Comparison of ENCODE assay signal across 1 cellular context in the genomic region with DNA sequence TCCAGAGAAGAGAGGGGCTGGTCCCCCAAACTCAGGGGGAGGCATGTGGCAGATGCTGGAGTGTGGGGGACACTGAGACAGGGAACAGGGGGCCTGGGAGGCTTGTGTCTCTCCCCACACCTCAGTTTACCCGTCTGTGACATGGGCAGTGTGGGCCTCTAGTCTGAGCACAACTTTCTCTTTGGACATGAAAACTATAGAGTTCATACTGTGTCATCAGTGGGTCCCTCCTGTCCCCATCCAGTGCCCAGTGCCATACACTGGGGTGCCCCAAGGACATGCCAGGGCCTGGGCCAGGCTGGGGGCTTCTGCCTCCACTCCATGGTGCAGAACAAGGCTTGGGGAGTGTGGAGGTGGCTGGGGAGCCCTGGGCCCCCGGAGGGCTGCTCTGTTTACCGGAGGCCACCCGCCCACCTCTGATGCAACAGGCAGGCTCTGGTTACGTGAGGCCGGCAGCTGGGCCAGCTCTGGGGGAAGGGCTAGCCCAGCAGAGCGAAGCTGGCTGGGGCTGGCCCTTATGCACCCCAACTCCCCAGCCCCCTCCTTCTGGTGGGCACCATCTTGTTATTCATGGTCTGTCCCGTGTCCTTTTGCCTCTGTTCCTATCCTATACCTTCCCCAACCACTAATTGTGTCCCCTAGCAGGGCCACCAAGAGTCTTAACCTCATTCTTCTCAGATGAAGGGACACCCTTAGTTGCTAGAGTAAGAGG.
A peak's percentile ranks its signal among the peaks of the same experiment; 100 is the strongest.
TF ChIP-seq lines count a peak whose summit lies in the region.

No MANE protein-coding gene starts in this region.

TF ChIP-seq in GM12878, 131 proteins besides CTCF, POLR2A, EP300 and RAD21:
- TF ChIP-seq KLF5 (IDR thresholded peaks at IDR 0.05; ENCODE audit: partially characterized antibody) (no peak), WRNIP1 (IDR thresholded peaks at IDR 0.05; ENCODE audit: borderline replicate concordance, low read depth, low read length) (no peak), SP1 (IDR thresholded peaks at IDR 0.05; ENCODE audit: low read depth, low read length) (peak; percentile 56), SRF (IDR thresholded peaks at IDR 0.05; ENCODE audit: low read depth in 2 of 2, low read length in 2 of 2) (no peak), FOXK2 (IDR thresholded peaks at IDR 0.05) (no peak), LARP7 (IDR thresholded peaks at IDR 0.05) (no peak), BRCA1 (IDR thresholded peaks at IDR 0.05; ENCODE audit: low read depth, low read length) (no peak), RELA (IDR thresholded peaks at IDR 0.05; ENCODE audit: borderline replicate concordance, partially characterized antibody) (no peak), ASH2L (IDR thresholded peaks at IDR 0.05; ENCODE audit: borderline replicate concordance, low read depth) (no peak), EGR1 (IDR thresholded peaks at IDR 0.05; ENCODE audit: borderline replicate concordance in 1 of 2, low read depth in 2 of 2, low read length in 2 of 2) (peak in 1 of 2 experiments; percentile 68; a peak in 1 of 3 replicates), CEBPB (IDR thresholded peaks at IDR 0.05; ENCODE audit: borderline replicate concordance in 1 of 2, low read depth in 2 of 2, low read length in 2 of 2) (no peak), SIN3A (IDR thresholded peaks at IDR 0.05; ENCODE audit: low read depth, low read length) (no peak), YY1 (IDR thresholded peaks at IDR 0.05; ENCODE audit: low read depth, low read length) (0 out of 2 replicates have a peak, but pooled peaks have one; percentile 12), CBFB (IDR thresholded peaks at IDR 0.05; ENCODE audit: low read depth) (no peak), ETV6 (conservative IDR thresholded peaks at IDR 0.05 in 1 of 2, IDR thresholded peaks at IDR 0.05 in 1 of 2; ENCODE audit: borderline replicate concordance in 1 of 2, low read depth in 1 of 2) (no peak), TCF12 (IDR thresholded peaks at IDR 0.05; ENCODE audit: low read depth, low read length) (peak; percentile 93), STAT3 (IDR thresholded peaks at IDR 0.05; ENCODE audit: low read depth, low read length) (no peak), RUNX3 (IDR thresholded peaks at IDR 0.05; ENCODE audit: low read length) (0 out of 2 replicates have a peak, but pooled peaks have one; percentile 16), NFYA (IDR thresholded peaks at IDR 0.05; ENCODE audit: borderline replicate concordance, low read depth, low read length) (no peak), PAX8 (IDR thresholded peaks at IDR 0.05) (no peak), PAX5 (IDR thresholded peaks at IDR 0.05; ENCODE audit: borderline replicate concordance, low read depth, low read length) (0 out of 2 replicates have a peak, but pooled peaks have one; percentile 39), CREM (IDR thresholded peaks at IDR 0.05; ENCODE audit: low read depth) (peak; percentile 42; the same call in 1 of the 2 replicates), NKRF (conservative IDR thresholded peaks at IDR 0.05) (no peak), TCF3 (IDR thresholded peaks at IDR 0.05; ENCODE audit: borderline replicate concordance, insufficient read depth, low read depth, low read length) (0 out of 2 replicates have a peak, but pooled peaks have one; percentile 43), DPF2 (IDR thresholded peaks at IDR 0.05) (0 out of 2 replicates have a peak, but pooled peaks have one; percentile 35), PRDM15 (CRISPR knock-in tag; IDR thresholded peaks at IDR 0.05) (no peak), CREB1 (IDR thresholded peaks at IDR 0.05; ENCODE audit: low read depth) (0 out of 2 replicates have a peak, but pooled peaks have one; percentile 43), CHD4 (IDR thresholded peaks at IDR 0.05) (no peak), RBBP5 (conservative IDR thresholded peaks at IDR 0.05) (no peak), NBN (IDR thresholded peaks at IDR 0.05) (no peak), EZH2 (IDR thresholded peaks at IDR 0.05; ENCODE audit: borderline replicate concordance, control insufficient read depth, low read depth, low read length) (no peak), JUND (IDR thresholded peaks at IDR 0.05; ENCODE audit: low read depth, low read length) (no peak), ZNF274 (IDR thresholded peaks at IDR 0.05; ENCODE audit: insufficient read depth, insufficient read length) (no peak), SMARCA5 (IDR thresholded peaks at IDR 0.05) (peak; percentile 54; the same call in 1 of the 2 replicates), MLLT1 (IDR thresholded peaks at IDR 0.05) (no peak), BHLHE40 (IDR thresholded peaks at IDR 0.05; ENCODE audit: borderline replicate concordance in 1 of 2, low read depth in 2 of 2, low read length in 1 of 2) (no peak)
- TF ChIP-seq, protein P1, sequence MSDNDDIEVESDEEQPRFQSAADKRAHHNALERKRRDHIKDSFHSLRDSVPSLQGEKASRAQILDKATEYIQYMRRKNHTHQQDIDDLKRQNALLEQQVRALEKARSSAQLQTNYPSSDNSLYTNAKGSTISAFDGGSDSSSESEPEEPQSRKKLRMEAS (IDR thresholded peaks at IDR 0.05; ENCODE audit: low read depth, low read length) = no peak
- TF ChIP-seq, protein P2, sequence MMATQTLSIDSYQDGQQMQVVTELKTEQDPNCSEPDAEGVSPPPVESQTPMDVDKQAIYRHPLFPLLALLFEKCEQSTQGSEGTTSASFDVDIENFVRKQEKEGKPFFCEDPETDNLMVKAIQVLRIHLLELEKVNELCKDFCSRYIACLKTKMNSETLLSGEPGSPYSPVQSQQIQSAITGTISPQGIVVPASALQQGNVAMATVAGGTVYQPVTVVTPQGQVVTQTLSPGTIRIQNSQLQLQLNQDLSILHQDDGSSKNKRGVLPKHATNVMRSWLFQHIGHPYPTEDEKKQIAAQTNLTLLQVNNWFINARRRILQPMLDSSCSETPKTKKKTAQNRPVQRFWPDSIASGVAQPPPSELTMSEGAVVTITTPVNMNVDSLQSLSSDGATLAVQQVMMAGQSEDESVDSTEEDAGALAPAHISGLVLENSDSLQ (IDR thresholded peaks at IDR 0.05) = no peak
- TF ChIP-seq, protein P3, sequence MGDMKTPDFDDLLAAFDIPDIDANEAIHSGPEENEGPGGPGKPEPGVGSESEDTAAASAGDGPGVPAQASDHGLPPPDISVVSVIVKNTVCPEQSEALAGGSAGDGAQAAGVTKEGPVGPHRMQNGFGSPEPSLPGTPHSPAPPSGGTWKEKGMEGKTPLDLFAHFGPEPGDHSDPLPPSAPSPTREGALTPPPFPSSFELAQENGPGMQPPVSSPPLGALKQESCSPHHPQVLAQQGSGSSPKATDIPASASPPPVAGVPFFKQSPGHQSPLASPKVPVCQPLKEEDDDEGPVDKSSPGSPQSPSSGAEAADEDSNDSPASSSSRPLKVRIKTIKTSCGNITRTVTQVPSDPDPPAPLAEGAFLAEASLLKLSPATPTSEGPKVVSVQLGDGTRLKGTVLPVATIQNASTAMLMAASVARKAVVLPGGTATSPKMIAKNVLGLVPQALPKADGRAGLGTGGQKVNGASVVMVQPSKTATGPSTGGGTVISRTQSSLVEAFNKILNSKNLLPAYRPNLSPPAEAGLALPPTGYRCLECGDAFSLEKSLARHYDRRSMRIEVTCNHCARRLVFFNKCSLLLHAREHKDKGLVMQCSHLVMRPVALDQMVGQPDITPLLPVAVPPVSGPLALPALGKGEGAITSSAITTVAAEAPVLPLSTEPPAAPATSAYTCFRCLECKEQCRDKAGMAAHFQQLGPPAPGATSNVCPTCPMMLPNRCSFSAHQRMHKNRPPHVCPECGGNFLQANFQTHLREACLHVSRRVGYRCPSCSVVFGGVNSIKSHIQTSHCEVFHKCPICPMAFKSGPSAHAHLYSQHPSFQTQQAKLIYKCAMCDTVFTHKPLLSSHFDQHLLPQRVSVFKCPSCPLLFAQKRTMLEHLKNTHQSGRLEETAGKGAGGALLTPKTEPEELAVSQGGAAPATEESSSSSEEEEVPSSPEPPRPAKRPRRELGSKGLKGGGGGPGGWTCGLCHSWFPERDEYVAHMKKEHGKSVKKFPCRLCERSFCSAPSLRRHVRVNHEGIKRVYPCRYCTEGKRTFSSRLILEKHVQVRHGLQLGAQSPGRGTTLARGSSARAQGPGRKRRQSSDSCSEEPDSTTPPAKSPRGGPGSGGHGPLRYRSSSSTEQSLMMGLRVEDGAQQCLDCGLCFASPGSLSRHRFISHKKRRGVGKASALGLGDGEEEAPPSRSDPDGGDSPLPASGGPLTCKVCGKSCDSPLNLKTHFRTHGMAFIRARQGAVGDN (IDR thresholded peaks at IDR 0.05) = no peak
- TF ChIP-seq, protein P4, sequence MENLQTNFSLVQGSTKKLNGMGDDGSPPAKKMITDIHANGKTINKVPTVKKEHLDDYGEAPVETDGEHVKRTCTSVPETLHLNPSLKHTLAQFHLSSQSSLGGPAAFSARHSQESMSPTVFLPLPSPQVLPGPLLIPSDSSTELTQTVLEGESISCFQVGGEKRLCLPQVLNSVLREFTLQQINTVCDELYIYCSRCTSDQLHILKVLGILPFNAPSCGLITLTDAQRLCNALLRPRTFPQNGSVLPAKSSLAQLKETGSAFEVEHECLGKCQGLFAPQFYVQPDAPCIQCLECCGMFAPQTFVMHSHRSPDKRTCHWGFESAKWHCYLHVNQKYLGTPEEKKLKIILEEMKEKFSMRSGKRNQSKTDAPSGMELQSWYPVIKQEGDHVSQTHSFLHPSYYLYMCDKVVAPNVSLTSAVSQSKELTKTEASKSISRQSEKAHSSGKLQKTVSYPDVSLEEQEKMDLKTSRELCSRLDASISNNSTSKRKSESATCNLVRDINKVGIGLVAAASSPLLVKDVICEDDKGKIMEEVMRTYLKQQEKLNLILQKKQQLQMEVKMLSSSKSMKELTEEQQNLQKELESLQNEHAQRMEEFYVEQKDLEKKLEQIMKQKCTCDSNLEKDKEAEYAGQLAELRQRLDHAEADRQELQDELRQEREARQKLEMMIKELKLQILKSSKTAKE (IDR thresholded peaks at IDR 0.05; ENCODE audit: low read depth, poor library complexity, severe bottlenecking) = no peak
